In the genomic region with DNA sequence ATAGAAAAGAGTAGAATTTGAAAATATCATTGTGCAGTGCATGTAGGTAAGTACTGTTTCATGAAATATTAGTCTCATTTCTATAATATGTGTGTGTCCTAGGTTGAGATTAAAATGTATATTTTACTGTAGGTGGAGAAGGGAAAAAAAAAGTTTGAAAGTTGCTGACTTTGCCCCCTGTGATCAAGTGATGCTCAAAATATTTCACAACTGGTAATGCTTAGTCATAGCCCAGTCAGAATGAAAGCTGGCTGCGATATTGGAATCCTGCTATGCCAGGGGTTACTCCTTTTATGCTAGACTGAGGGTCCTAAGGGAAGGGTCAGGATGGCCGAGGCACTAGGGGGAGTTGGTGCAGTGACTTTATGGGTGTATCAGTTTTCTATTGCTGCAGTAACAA, we compare ENCODE assay signal across 12 cellular contexts. TPM values are rescaled to one million over a fixed set of nuclear protein-coding genes. Genes with fewer than 3 reads are reported as not detected.
DNase-seq lines count a peak whose midpoint lies in the region; ATAC-seq and TF ChIP-seq lines count a peak whose summit lies in the region.
"Had no signal": no experiment of that assay in that cellular context is flagged by ENCODE, and none has a peak within 500 bp of the region (broad histone marks: within the 10 kb centered on the region; RNA-seq: fewer than 3 reads in every experiment).

No MANE protein-coding gene starts in this region.

- peaks cover 0 to 11% of the 10 kb centered on the region in 2 experiments; a peak in 2 of 4 replicates for H3K4me1 ChIP-seq in HCT116 (ENCODE audit: control insufficient read depth in 1 of 2, insufficient read depth in 2 of 2, low read length in 2 of 2)
- H3K4me1 ChIP-seq in PC-9 (replicated peaks; ENCODE audit: insufficient read depth): peaks cover 11% of the 10 kb centered on the region
- H3K4me1 ChIP-seq in skeletal muscle satellite cell (ENCODE audit: control insufficient read depth, insufficient read depth, low read length): peaks cover 11% of the 10 kb centered on the region

- no peak overlapping the region for H3K27ac Mint-ChIP-seq in progenitor cell of endocrine pancreas
- H3K27ac Mint-ChIP-seq: IgD-negative memory B cell had no signal

- TF ChIP-seq CTCF in HCT116 (IDR thresholded peaks at IDR 0.05 in 2 of 3, conservative IDR thresholded peaks at IDR 0.05 in 1 of 3; ENCODE audit: borderline replicate concordance in 1 of 3, insufficient read depth in 1 of 3, low read depth in 2 of 3, low read length in 2 of 3): no peak
- TF ChIP-seq CTCF in PC-9 (conservative IDR thresholded peaks at IDR 0.05): no peak
- no peak for TF ChIP-seq CTCF in progenitor cell of endocrine pancreas (IDR thresholded peaks at IDR 0.05; ENCODE audit: unreplicated experiment)

- H3K4me1 Mint-ChIP-seq in progenitor cell of endocrine pancreas (ENCODE audit: low read depth): no peaks in the 10 kb centered on the region
- H3K4me1 Mint-ChIP-seq: IgD-negative memory B cell had no signal

- H3K36me3 Mint-ChIP-seq in progenitor cell of endocrine pancreas (ENCODE audit: insufficient read depth): no peaks in the 10 kb centered on the region
- H3K36me3 Mint-ChIP-seq: IgD-negative memory B cell had no signal

- no peaks in the 10 kb centered on the region; the same call in 1 of the 2 replicates for H3F3A ChIP-seq in PC-9 (ENCODE audit: insufficient read depth, low read depth)

- H3K79me2 ChIP-seq in HCT116 (ENCODE audit: insufficient read depth, low read length): no peaks in the 10 kb centered on the region
- no peaks in the 10 kb centered on the region for H3K79me2 ChIP-seq in PC-9 (ENCODE audit: low read depth)

- ATAC-seq in HCT116: peak; percentile 55; the same call in 1 of the 2 replicates
- ATAC-seq in Right ventricle myocardium inferior: no peak
- ATAC-seq: mucosa of descending colon had no signal

- intact Hi-C loops in HCT116 (cut with micrococcal nuclease) (no loop called here), PC-9 (cut with micrococcal nuclease; ENCODE audit: unreplicated experiment) (no loop called here), Right ventricle myocardium inferior (cut with DNase I) (no loop called here)

- H3K4me3 ChIP-seq in HCT116 (replicated peaks in 1 of 2; ENCODE audit: low read depth in 1 of 2, low read length in 2 of 2): no peak overlapping the region
- no peak overlapping the region for H3K4me3 ChIP-seq in PC-9
- no peak overlapping the region for H3K4me3 ChIP-seq in skeletal muscle satellite cell (ENCODE audit: low read length)
- H3K4me3 ChIP-seq: mucosa of descending colon had no signal

- H3K9me3 ChIP-seq in HCT116 (ENCODE audit: control insufficient read depth in 1 of 2, insufficient read depth in 1 of 2, low read depth in 1 of 2, low read length in 2 of 2) (no peaks in the 10 kb centered on the region), PC-9 (ENCODE audit: insufficient read depth, low read depth) (no peaks in the 10 kb centered on the region), skeletal muscle satellite cell (replicated peaks; ENCODE audit: low read length) (no peaks in the 10 kb centered on the region)
- H3K9me3 ChIP-seq: mucosa of descending colon had no signal

- TF ChIP-seq POLR2A in HCT116 (IDR thresholded peaks at IDR 0.05; ENCODE audit: borderline replicate concordance, extremely low read depth, insufficient read depth, insufficient read length): no peak

- H3K9me2 ChIP-seq in HCT116 (ENCODE audit: insufficient read depth) (no peaks in the 10 kb centered on the region), PC-9 (ENCODE audit: insufficient read depth) (peaks cover 3% of the 10 kb centered on the region; the same call in 1 of the 2 replicates)

- H3K27me3 ChIP-seq in HCT116 (ENCODE audit: insufficient read depth, low read length) (no peaks in the 10 kb centered on the region), PC-9 (ENCODE audit: insufficient read depth, low read depth) (no peaks in the 10 kb centered on the region), skeletal muscle satellite cell (ENCODE audit: control insufficient read depth, insufficient read depth, low read length) (no peaks in the 10 kb centered on the region)

- POLR2A ChIA-PET in HCT116 (lab: Charles Lee) (no interaction called here), PC-9 (lab: Charles Lee; ENCODE audit: unreplicated experiment) (no interaction called here)

- RAD21 ChIA-PET in HCT116 (lab: Charles Lee; ENCODE audit: low non-redundant PET in 1 of 2, low total read pairs in 2 of 2, uncharacterized antibody in 2 of 2, unreplicated experiment in 2 of 2): no interaction called here

- H3K9ac ChIP-seq in HCT116 (ENCODE audit: low read length) (no peak overlapping the region), skeletal muscle satellite cell (ENCODE audit: low read depth, low read length) (no peak overlapping the region)

- H3K27me3 Mint-ChIP-seq in progenitor cell of endocrine pancreas: no peaks in the 10 kb centered on the region
- H3K27me3 Mint-ChIP-seq: IgD-negative memory B cell had no signal

- H4K20me1 ChIP-seq in HCT116 (ENCODE audit: insufficient read depth) (no peaks in the 10 kb centered on the region), PC-9 (ENCODE audit: insufficient read depth) (no peaks in the 10 kb centered on the region)

- TF ChIP-seq RAD21 in HCT116 (IDR thresholded peaks at IDR 0.05; ENCODE audit: low read depth): no peak

- H3K9me3 Mint-ChIP-seq in progenitor cell of endocrine pancreas (ENCODE audit: low read depth): no peaks in the 10 kb centered on the region
- H3K9me3 Mint-ChIP-seq: IgD-negative memory B cell had no signal

- H2AFZ ChIP-seq in HCT116 (ENCODE audit: low read depth, low read length, poor library complexity, severe bottlenecking): peak overlapping the region; percentile 29
- H2AFZ ChIP-seq in PC-9: no peak overlapping the region

- H3K4me2 ChIP-seq in HCT116 (ENCODE audit: low read length) (peak overlapping the region; percentile 25), PC-9 (peak overlapping the region; percentile 24; the same call in 1 of the 2 replicates), skeletal muscle satellite cell (ENCODE audit: low read length) (peak overlapping the region; percentile 28)

- H3K4me3 Mint-ChIP-seq in progenitor cell of endocrine pancreas (ENCODE audit: low read depth): no peak overlapping the region
- H3K4me3 Mint-ChIP-seq: IgD-negative memory B cell had no signal

- no TSS peak for BruUV-seq in HCT116 (replicated peaks; lab: Mats Ljungman, UMichigan)
- no TSS peak for BruUV-seq in PC-9 (replicated peaks; lab: Mats Ljungman, UMichigan)

- DNase-seq in HCT116 (ENCODE audit: low read depth, low spot score) (no peak), PC-9 (no peak), dedifferentiated amniotic fluid mesenchymal stem cell (ENCODE audit: extremely low spot score) (peak; percentile 52), progenitor cell of endocrine pancreas (ENCODE audit: low spot score, unreplicated experiment) (no peak), Right ventricle myocardium inferior (ENCODE audit: missing footprints) (no peak), NCI-H2171 (lab: John Stamatoyannopoulos, UW) (no peak)
- DNase-seq: activated CD8-positive, alpha-beta memory T cell treated with anti-CD3 and anti-CD28 coated beads, Interleukin-2, amount 50 U/mL, for 4 hours; anterior cingulate cortex; mucosa of descending colon; Right ventricle myocardium superior had no signal

- CTCF ChIA-PET in HCT116 (lab: Charles Lee): interaction anchor here (0.7 kb wide), 1 partner anchor 11 kb away, joined by 3 read pairs; no protein-coding TSS in a partner anchor
- CTCF ChIA-PET in PC-9 (lab: Charles Lee): no interaction called here

- no peak overlapping the region for H3K27ac ChIP-seq in HCT116 (ENCODE audit: low read depth, low read length)
- H3K27ac ChIP-seq in PC-9: no peak overlapping the region

- H3K36me3 ChIP-seq in HCT116 (ENCODE audit: control insufficient read depth in 1 of 2, insufficient read depth in 2 of 2, low read length in 2 of 2) (no peaks in the 10 kb centered on the region), PC-9 (ENCODE audit: low read depth) (no peaks in the 10 kb centered on the region), skeletal muscle satellite cell (ENCODE audit: insufficient read depth, low read length) (no peaks in the 10 kb centered on the region)

TF ChIP-seq in HCT116, 20 proteins besides CTCF, POLR2A, EP300 and RAD21:
- peak; percentile 18; the same call in 1 of the 2 replicates for TF ChIP-seq JUND (IDR thresholded peaks at IDR 0.05)
- peak; percentile 83 for TF ChIP-seq CEBPB (IDR thresholded peaks at IDR 0.05; ENCODE audit: low read depth)
- peak; percentile 29; the same call in 1 of the 2 replicates for TF ChIP-seq FOSL1 (IDR thresholded peaks at IDR 0.05; ENCODE audit: low read depth)
- TF ChIP-seq SIN3A (IDR thresholded peaks at IDR 0.05; ENCODE audit: low read depth): no peak
- no peak for TF ChIP-seq ATF3 (IDR thresholded peaks at IDR 0.05)
TF ChIP-seq in HCT116: peak in this region for 3.

RNA-seq across cellular contexts. Expression of gene CFAP36, which starts 19.5 kb away (rescaled TPM):
- 34.9 TPM for total RNA-seq in HCT116 (2021; ENCODE audit: unreplicated experiment)
- polyA plus RNA-seq in HCT116 (2012): 27.3 and 34.8 TPM in 2 replicates
- total RNA-seq in PC-9 (2021): 51.5 and 56.4 TPM in 2 replicates
- total RNA-seq in skeletal muscle satellite cell (2012; rRNA removed): 18.6 and 21.5 TPM in 2 replicates
- 61.2 and 64.3 TPM in 2 replicates for total RNA-seq in progenitor cell of endocrine pancreas
- 18.2 TPM for total RNA-seq in Right ventricle myocardium inferior
